Comparison of ENCODE assay signal across 1 cellular context in the genomic region with DNA sequence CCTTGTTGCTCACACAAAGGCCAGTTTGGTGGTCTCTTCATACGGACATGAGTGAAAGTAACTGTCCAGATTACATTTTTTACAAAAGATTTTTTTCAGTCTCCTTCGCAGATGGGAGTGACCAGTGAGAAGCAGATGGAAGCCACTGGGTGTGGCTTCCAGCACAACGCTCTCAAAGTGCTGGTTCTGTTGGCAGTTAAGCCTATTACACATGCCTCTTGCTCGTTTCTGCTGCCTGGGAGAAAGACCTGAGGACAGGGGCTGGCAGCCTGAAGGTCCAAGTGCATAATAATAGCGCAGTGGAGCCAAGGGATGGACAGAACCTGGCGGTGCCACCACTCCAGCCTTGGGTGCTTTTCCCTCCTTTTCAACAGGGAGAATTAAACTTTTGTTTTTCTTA.
TF ChIP-seq lines count a peak whose summit lies in the region.

No MANE protein-coding gene starts in this region.

TF ChIP-seq in HepG2, 621 proteins besides CTCF, POLR2A, EP300 and RAD21:
- TF ChIP-seq, protein P1, sequence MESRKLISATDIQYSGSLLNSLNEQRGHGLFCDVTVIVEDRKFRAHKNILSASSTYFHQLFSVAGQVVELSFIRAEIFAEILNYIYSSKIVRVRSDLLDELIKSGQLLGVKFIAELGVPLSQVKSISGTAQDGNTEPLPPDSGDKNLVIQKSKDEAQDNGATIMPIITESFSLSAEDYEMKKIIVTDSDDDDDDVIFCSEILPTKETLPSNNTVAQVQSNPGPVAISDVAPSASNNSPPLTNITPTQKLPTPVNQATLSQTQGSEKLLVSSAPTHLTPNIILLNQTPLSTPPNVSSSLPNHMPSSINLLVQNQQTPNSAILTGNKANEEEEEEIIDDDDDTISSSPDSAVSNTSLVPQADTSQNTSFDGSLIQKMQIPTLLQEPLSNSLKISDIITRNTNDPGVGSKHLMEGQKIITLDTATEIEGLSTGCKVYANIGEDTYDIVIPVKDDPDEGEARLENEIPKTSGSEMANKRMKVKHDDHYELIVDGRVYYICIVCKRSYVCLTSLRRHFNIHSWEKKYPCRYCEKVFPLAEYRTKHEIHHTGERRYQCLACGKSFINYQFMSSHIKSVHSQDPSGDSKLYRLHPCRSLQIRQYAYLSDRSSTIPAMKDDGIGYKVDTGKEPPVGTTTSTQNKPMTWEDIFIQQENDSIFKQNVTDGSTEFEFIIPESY (CRISPR knock-in tag; IDR thresholded peaks at IDR 0.05) = 0 out of 2 replicates have a peak, but pooled peaks have one; percentile 23
- no peak for TF ChIP-seq NCOR1 (IDR thresholded peaks at IDR 0.05; ENCODE audit: borderline replicate concordance, low read length)
